25 cellular contexts compared by ENCODE assay signal in the genomic region with DNA sequence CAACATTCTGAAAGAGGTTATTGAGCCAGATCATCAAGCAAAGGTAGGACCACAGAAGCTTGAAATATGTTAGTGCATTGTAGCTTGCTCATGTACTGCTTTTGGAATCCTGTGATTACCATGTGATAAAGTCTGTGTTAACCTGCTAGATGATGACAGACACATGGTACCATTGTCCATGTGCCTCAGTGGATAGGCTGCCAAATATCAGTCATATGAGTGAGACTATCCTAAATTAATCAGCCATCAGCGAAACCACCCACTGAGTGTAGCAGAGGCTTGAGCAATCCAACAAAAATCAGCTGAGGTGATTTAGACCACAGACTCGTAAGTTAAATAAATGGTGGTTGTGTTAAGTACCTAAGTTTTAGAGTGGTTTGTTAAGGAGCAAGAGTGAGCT. TPM values are rescaled to one million over a fixed set of nuclear protein-coding genes. Genes with fewer than 3 reads are reported as not detected.
DNase-seq lines count a peak whose midpoint lies in the region; ATAC-seq and TF ChIP-seq lines count a peak whose summit lies in the region.
"Had no signal": no experiment of that assay in that cellular context is flagged by ENCODE, and none has a peak within 500 bp of the region (broad histone marks: within the 10 kb centered on the region; RNA-seq: fewer than 3 reads in every experiment).

No MANE protein-coding gene starts in this region.

- no peaks in the 10 kb centered on the region for H3K36me3 ChIP-seq in cardiac muscle cell
- H3K36me3 ChIP-seq in left ventricle myocardium inferior, result no peaks in the 10 kb centered on the region
- no peaks in the 10 kb centered on the region for H3K36me3 ChIP-seq in fibroblast of lung (ENCODE audit: control insufficient read depth, insufficient read depth, low read length)
- H3K36me3 ChIP-seq: BLaER1 treated with 17β-estradiol and CSF1 and Interleukin-3, amounts not matched to agents 10 nM and 100 nM had no signal

- no peaks in the 10 kb centered on the region for H3K79me2 ChIP-seq in fibroblast of lung (ENCODE audit: control insufficient read depth, insufficient read depth, low read length)

- H4K20me1 ChIP-seq in fibroblast of lung (ENCODE audit: control insufficient read depth, extremely low read depth, insufficient read depth, low read length), result no peaks in the 10 kb centered on the region
- H4K20me1 ChIP-seq: BLaER1 treated with 17β-estradiol and CSF1 and Interleukin-3, amounts not matched to agents 10 nM and 100 nM had no signal

- TF ChIP-seq CTCF in cardiac muscle cell (IDR thresholded peaks at IDR 0.05; ENCODE audit: low read depth, low read length) (no peak), left ventricle myocardium inferior (IDR thresholded peaks at IDR 0.05; ENCODE audit: borderline replicate concordance) (no peak), fibroblast of lung (conservative IDR thresholded peaks at IDR 0.05 in 1 of 2, IDR thresholded peaks at IDR 0.05 in 1 of 2; ENCODE audit: low read depth in 1 of 2, low read length in 2 of 2) (no peak)

- H3K9me3 ChIP-seq in cardiac muscle cell (ENCODE audit: low read depth), result no peaks in the 10 kb centered on the region
- H3K9me3 ChIP-seq in left ventricle myocardium inferior (replicated peaks), result no peaks in the 10 kb centered on the region
- H3K9me3 ChIP-seq in fibroblast of lung (ENCODE audit: control insufficient read depth, insufficient read depth, low read depth, low read length), result no peaks in the 10 kb centered on the region
- H3K9me3 ChIP-seq: BLaER1 treated with 17β-estradiol and CSF1 and Interleukin-3, amounts not matched to agents 10 nM and 100 nM had no signal

- DNase-seq in cardiac muscle cell (ENCODE audit: low read depth in 1 of 2, low spot score in 1 of 2) (no peak), left ventricle myocardium inferior (no peak), SK-MEL-5 (ENCODE audit: low read depth, low spot score) (peak; percentile 65), fibroblast of lung (ENCODE audit: low read depth in 2 of 2) (peak; percentile 14 to 53), left lobe of liver (ENCODE audit: low spot score) (no peak), A172 (ENCODE audit: low spot score) (no peak)
- DNase-seq: CD8-positive, alpha-beta T cell; COR-L47; DMS 273 treated with DMSO at 0.1 percent for 48 hours; DMS53; DND-41; EL; GOT3; H9; IMR-90; KBM-7 had no signal

- H3K4me1 ChIP-seq in cardiac muscle cell (ENCODE audit: low read depth) (peaks cover 10% of the 10 kb centered on the region), left ventricle myocardium inferior (peaks cover 13% of the 10 kb centered on the region), fibroblast of lung (ENCODE audit: control insufficient read depth, extremely low read depth, insufficient read depth, low read length) (no peaks in the 10 kb centered on the region)
- H3K4me1 ChIP-seq: BLaER1 treated with 17β-estradiol and CSF1 and Interleukin-3, amounts not matched to agents 10 nM and 100 nM had no signal

- in situ Hi-C loops in SK-MEL-5 (cut with HindIII; ENCODE audit: low pct_unique_long_range_greater_than_20kb, low sequenced_read_pairs), result no loop called here

- H3K27ac ChIP-seq in cardiac muscle cell (peak overlapping the region; percentile 52), left ventricle myocardium inferior (replicated peaks) (no peak overlapping the region), fibroblast of lung (ENCODE audit: insufficient read depth, low read length) (no peak overlapping the region)
- H3K27ac ChIP-seq: 22Rv1; BLaER1 treated with 17β-estradiol and CSF1 and Interleukin-3, amounts not matched to agents 10 nM and 100 nM; HL-60 had no signal

- no peak overlapping the region for H3K9ac ChIP-seq in fibroblast of lung (ENCODE audit: insufficient read depth, low read length)
- H3K9ac ChIP-seq: BLaER1 treated with 17β-estradiol and CSF1 and Interleukin-3, amounts not matched to agents 10 nM and 100 nM had no signal

- H2AFZ ChIP-seq in fibroblast of lung (ENCODE audit: low read length), result no peak overlapping the region

- no peaks in the 10 kb centered on the region for H3K27me3 ChIP-seq in cardiac muscle cell
- no peaks in the 10 kb centered on the region for H3K27me3 ChIP-seq in left ventricle myocardium inferior (ENCODE audit: low read depth)
- H3K27me3 ChIP-seq in fibroblast of lung (ENCODE audit: control insufficient read depth, insufficient read depth, low read length), result no peaks in the 10 kb centered on the region
- H3K27me3 ChIP-seq: BLaER1 treated with 17β-estradiol and CSF1 and Interleukin-3, amounts not matched to agents 10 nM and 100 nM had no signal

- ATAC-seq in left lobe of liver, result no peak
- ATAC-seq in HG02571 (IDR thresholded peaks at IDR 0.05; ENCODE audit: unreplicated experiment), result no peak
- ATAC-seq: CD8-positive, alpha-beta T cell; GM12878 had no signal

- no peak overlapping the region for H3K4me2 ChIP-seq in fibroblast of lung (ENCODE audit: extremely low read depth, insufficient read depth, low read length)
- H3K4me2 ChIP-seq: BLaER1 treated with 17β-estradiol and CSF1 and Interleukin-3, amounts not matched to agents 10 nM and 100 nM had no signal

- intact Hi-C loops in left ventricle myocardium inferior (cut with micrococcal nuclease), result no loop called here

- H3K4me3 ChIP-seq in cardiac muscle cell (no peak overlapping the region), left ventricle myocardium inferior (no peak overlapping the region), fibroblast of lung (replicated peaks in 1 of 4; ENCODE audit: control extremely low read depth in 1 of 4, insufficient read depth in 1 of 4, low read depth in 3 of 4, low read length in 4 of 4) (no peak overlapping the region)
- H3K4me3 ChIP-seq: BLaER1 treated with 17β-estradiol and CSF1 and Interleukin-3, amounts not matched to agents 10 nM and 100 nM; GM12878 had no signal

RNA-seq across cellular contexts. Expression of a gene that starts 32.7 kb away (rescaled TPM):
- total RNA-seq in cardiac muscle cell, result 0.54 and 0.63 TPM in 2 replicates
- polyA plus RNA-seq in cardiac muscle cell, result 0.57 and 1.1 TPM in 2 replicates
- 0.05 TPM for total RNA-seq in left ventricle myocardium inferior
- total RNA-seq in SK-MEL-5 (2014; rRNA removed; shearing (Covaris generic)), result 0.16 and 0.40 TPM in 2 replicates
- polyA plus RNA-seq in SK-MEL-5 (2015; cell fraction: cytosol; rRNA removed), result 0.04 and 0.21 TPM in 2 replicates
- polyA plus RNA-seq in SK-MEL-5 (2015; cell fraction: nucleus; rRNA removed), result not detected in 2 replicates
- 0.26 and 0.66 TPM in 2 replicates for total RNA-seq in fibroblast of lung
- polyA plus RNA-seq in fibroblast of lung, result 0.05 and 0.08 TPM in 2 replicates
- polyA plus RNA-seq in fibroblast of lung (2012), result 0.06 TPM in 1 of 2 replicates, not detected in the other
- not detected in 2 replicates for polyA minus RNA-seq in fibroblast of lung (ENCODE audit: low replicate concordance)
- total RNA-seq in left lobe of liver, result not detected
- total RNA-seq in A172 (2014; rRNA removed; shearing (Covaris generic)), result not detected in 2 replicates
- total RNA-seq: A673, B cell, G401, H9, HT1080, IMR-90 had no signal
- polyA plus RNA-seq: IMR-90 had no signal

RNA-seq across cellular contexts. Expression of a gene that starts 34.3 kb away (rescaled TPM):
- total RNA-seq in cardiac muscle cell (4.6 and 7.8 TPM in 2 replicates), left ventricle myocardium inferior (9.5 TPM), fibroblast of lung (16.7 and 17.8 TPM in 2 replicates), left lobe of liver (3.6 TPM)
- polyA plus RNA-seq in cardiac muscle cell (2.2 and 3.1 TPM in 2 replicates), fibroblast of lung (6.3 and 10.0 TPM in 2 replicates)
- total RNA-seq in SK-MEL-5 (2014; rRNA removed; shearing (Covaris generic)), result 16.7 and 17.0 TPM in 2 replicates
- polyA plus RNA-seq in SK-MEL-5 (2015; cell fraction: cytosol; rRNA removed), result 3.9 and 5.4 TPM in 2 replicates
- polyA plus RNA-seq in SK-MEL-5 (2015; cell fraction: nucleus; rRNA removed), result 9.2 and 12.2 TPM in 2 replicates
- polyA plus RNA-seq in fibroblast of lung (2012), result 3.6 and 5.8 TPM in 2 replicates
- polyA minus RNA-seq in fibroblast of lung (ENCODE audit: low replicate concordance), result 4.4 and 4.8 TPM in 2 replicates
- total RNA-seq in A172 (2014; rRNA removed; shearing (Covaris generic)), result 20.5 and 22.7 TPM in 2 replicates

Comparison
In these comparisons a context has a peak if more than half of its experiments do, and no peak if none do; other contexts are left out.
1. DNase-seq: peak in SK-MEL-5 (single experiment) and fibroblast of lung (2 of 2); none in cardiac muscle cell (0 of 2), left ventricle myocardium inferior (single experiment), left lobe of liver (single experiment) and A172 (single experiment).